ENCODE assay signal across 8 cellular contexts in the genomic region with DNA sequence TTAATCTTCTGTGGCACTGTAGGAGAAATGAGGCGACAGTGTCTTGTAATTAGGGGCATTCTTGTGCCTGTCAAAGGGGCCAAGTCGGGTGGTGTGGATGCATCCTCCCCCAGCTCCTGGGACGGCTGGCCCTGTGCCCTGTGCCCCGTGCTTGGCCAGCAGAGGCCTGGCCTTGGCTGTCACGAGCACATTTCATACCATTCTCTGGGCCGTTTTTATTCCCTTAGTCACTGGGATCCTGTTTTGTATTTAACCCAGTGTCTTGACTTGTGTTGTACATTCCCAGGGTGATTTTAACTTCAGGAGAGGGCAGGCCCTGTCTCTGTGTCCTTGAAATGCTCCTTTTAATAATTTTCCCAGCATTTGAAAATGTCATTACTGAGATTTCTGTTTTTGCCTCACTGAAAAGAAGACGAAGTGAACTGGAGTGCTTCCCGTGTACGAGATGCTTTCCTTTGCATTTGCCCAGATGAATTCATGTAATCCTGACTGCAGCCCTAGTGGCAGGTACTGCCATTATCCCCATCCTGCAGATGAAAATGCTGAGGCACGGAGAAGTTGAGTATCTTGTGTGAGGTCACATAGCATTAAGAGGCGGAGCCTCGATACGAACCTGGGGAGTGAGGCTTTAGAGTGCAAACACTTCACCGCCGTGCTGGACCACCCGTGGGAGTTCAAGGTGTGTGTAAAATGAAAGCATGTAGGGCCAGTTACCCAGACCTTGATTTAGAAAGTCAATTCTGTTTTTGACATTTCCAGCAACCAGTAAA. TPM values are rescaled to one million over a fixed set of nuclear protein-coding genes. Genes with fewer than 3 reads are reported as not detected.
A peak's percentile ranks its signal among the peaks of the same experiment; 100 is the strongest.
DNase-seq lines count a peak whose midpoint lies in the region; ATAC-seq and TF ChIP-seq lines count a peak whose summit lies in the region.

No MANE protein-coding gene starts in this region.

- ATAC-seq in HG03135 (IDR thresholded peaks at IDR 0.05; ENCODE audit: unreplicated experiment), result no peak

- H3K36me3 ChIP-seq in ascending aorta (no peaks in the 10 kb centered on the region), left ventricle myocardium inferior (no peaks in the 10 kb centered on the region), prostate gland (no peaks in the 10 kb centered on the region), H7 (replicated peaks; ENCODE audit: control insufficient read depth, insufficient read depth, low read length) (no peaks in the 10 kb centered on the region)

- DNase-seq in AG09309 (ENCODE audit: low read depth) (no peak), ascending aorta (ENCODE audit: low spot score in 2 of 2) (peak in 1 of 2 donors; percentile 88), left ventricle myocardium inferior (peak; percentile 56), prostate gland (ENCODE audit: low spot score) (no peak), H7 (no peak)
- DNase-seq in NK-92 treated with Interleukin-12 subunit alpha and Interleukin-12 subunit beta, amount 100 ng/mL, for 24 hours (lab: John Stamatoyannopoulos, UW), result no peak
- DNase-seq in activated naive CD4-positive, alpha-beta T cell (lab: John Stamatoyannopoulos, UW), result no peak

- intact Hi-C loops in ascending aorta (cut with DNase I) (no loop called here), left ventricle myocardium inferior (cut with micrococcal nuclease) (no loop called here), prostate gland (cut with DNase I) (loop anchor here (5.0 kb wide), 2 partner anchors 59 to 131 kb away; a partner anchor contains a TSS)

- H3K4me3 ChIP-seq in AG09309 (ENCODE audit: control insufficient read depth, low read depth, low read length) (no peak overlapping the region), ascending aorta (peak overlapping the region; percentile 8 to 9), left ventricle myocardium inferior (peak overlapping the region; percentile 20), prostate gland (no peak overlapping the region), H7 (ENCODE audit: insufficient read depth, low read depth, low read length) (no peak overlapping the region)

- TF ChIP-seq POLR2A in prostate gland (IDR thresholded peaks at IDR 0.05), result no peak

- H3K27me3 ChIP-seq in ascending aorta (no peaks in the 10 kb centered on the region), left ventricle myocardium inferior (ENCODE audit: low read depth) (no peaks in the 10 kb centered on the region), prostate gland (replicated peaks; ENCODE audit: insufficient read depth) (no peaks in the 10 kb centered on the region), H7 (ENCODE audit: control insufficient read depth, insufficient read depth, low read length) (no peaks in the 10 kb centered on the region)

- H3K4me1 ChIP-seq in ascending aorta (peaks cover 12 to 40% of the 10 kb centered on the region in 2 donors), left ventricle myocardium inferior (peaks cover 29% of the 10 kb centered on the region), prostate gland (replicated peaks) (no peaks in the 10 kb centered on the region)

- TF ChIP-seq CTCF in AG09309 (IDR thresholded peaks at IDR 0.05; ENCODE audit: control insufficient read depth, insufficient read depth, low read depth, low read length, missing control alignments) (peak; percentile 6), ascending aorta (IDR thresholded peaks at IDR 0.05) (no peak), left ventricle myocardium inferior (IDR thresholded peaks at IDR 0.05; ENCODE audit: borderline replicate concordance) (no peak), prostate gland (IDR thresholded peaks at IDR 0.05) (no peak)

- H3K9me3 ChIP-seq in ascending aorta (no peaks in the 10 kb centered on the region), left ventricle myocardium inferior (replicated peaks) (no peaks in the 10 kb centered on the region), prostate gland (no peaks in the 10 kb centered on the region)

- H3K27ac ChIP-seq in ascending aorta (peak overlapping the region; percentile 74 to 76), left ventricle myocardium inferior (replicated peaks) (peak overlapping the region; percentile 89), prostate gland (peak overlapping the region; percentile 38 to 62)

- WGBS in prostate gland, result 53% methylated on average over 16 of the region's 16 CpGs

RNA-seq across cellular contexts. Expression of a gene that starts 57.0 kb away (rescaled TPM):
- total RNA-seq in ascending aorta (53.5 TPM), left ventricle myocardium inferior (7.9 TPM), prostate gland (10 to 100 TPM in 1 of 2 donors, 1 to 10 TPM in 1; 1.4 to 17.0 TPM)
- total RNA-seq in H7 (2014; rRNA removed; shearing (Covaris generic)), result 0.80 and 1.0 TPM in 2 replicates

Comparison
In these comparisons a context has a peak if more than half of its experiments do, and no peak if none do; other contexts are left out.
1. H3K4me3 ChIP-seq: peak in ascending aorta (2 of 2) and left ventricle myocardium inferior (single experiment); none in AG09309 (single experiment), prostate gland (0 of 2) and H7 (single experiment).
2. Peak in every context shown above with its lines, with median percentiles within 50 percentile points of each other: H3K27ac ChIP-seq.